Comparison of ENCODE assay signal across 1 cellular context in genomic region chr14:69154779-69155178, GRCh38.
TF ChIP-seq lines count a peak whose summit lies in the region.

No MANE protein-coding gene starts in this region.

TF ChIP-seq in H1, 55 proteins besides CTCF, POLR2A, EP300 and RAD21:
- TF ChIP-seq BRCA1 (IDR thresholded peaks at IDR 0.05; ENCODE audit: low read depth, low read length) (no peak), SIRT6 (IDR thresholded peaks at IDR 0.05; ENCODE audit: low read length) (no peak), NANOG (IDR thresholded peaks at IDR 0.05; ENCODE audit: insufficient read depth, low read depth, low read length, poor library complexity, severe bottlenecking) (no peak), SIN3A (conservative IDR thresholded peaks at IDR 0.05 in 1 of 2, IDR thresholded peaks at IDR 0.05 in 1 of 2; ENCODE audit: low read depth in 1 of 2, low read length in 2 of 2) (no peak), CHD1 (IDR thresholded peaks at IDR 0.05; ENCODE audit: low read depth, low read length) (no peak), CEBPB (IDR thresholded peaks at IDR 0.05; ENCODE audit: low read depth, low read length) (no peak), SUZ12 (IDR thresholded peaks at IDR 0.05; ENCODE audit: low read length) (no peak), YY1 (IDR thresholded peaks at IDR 0.05; ENCODE audit: low read depth, low read length) (no peak), ZNF274 (IDR thresholded peaks at IDR 0.05; ENCODE audit: borderline replicate concordance, extremely low read depth, low read length) (no peak)
- TF ChIP-seq, protein P1, sequence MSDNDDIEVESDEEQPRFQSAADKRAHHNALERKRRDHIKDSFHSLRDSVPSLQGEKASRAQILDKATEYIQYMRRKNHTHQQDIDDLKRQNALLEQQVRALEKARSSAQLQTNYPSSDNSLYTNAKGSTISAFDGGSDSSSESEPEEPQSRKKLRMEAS (IDR thresholded peaks at IDR 0.05), result no peak
